2 cellular contexts compared by ENCODE assay signal in the genomic region with DNA sequence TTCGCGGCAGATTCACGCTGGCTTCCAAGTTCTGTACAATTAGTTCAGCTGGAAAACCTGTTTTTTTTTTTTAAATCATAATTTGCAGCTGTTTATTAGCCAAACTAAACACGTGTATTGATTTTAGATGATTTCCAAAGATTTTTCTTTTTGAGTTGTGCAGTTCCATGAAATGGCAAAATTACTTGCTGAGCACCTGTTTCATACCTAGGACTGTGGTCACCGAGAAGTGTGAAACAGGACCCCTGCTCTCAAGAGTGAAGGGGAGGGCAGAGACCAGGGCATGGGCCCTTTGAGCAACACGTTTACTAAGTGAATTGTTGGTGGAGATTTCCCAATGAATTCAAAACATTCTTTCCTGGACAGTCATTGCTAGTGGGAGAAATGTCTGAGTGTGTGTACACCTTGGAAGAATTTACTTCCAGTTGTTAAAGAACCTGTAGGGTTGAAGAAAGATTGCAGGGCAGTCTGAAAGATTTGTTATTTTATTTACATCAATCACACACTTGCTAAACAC.
A peak's percentile ranks its signal among the peaks of the same experiment; 100 is the strongest.
TF ChIP-seq lines count a peak whose summit lies in the region.

No MANE protein-coding gene starts in this region.

TF ChIP-seq in IMR-90, 13 proteins besides CTCF, POLR2A, EP300 and RAD21:
- TF ChIP-seq MAZ (IDR thresholded peaks at IDR 0.05; ENCODE audit: borderline replicate concordance, low read depth, low read length), result 0 out of 2 replicates have a peak, but pooled peaks have one; percentile 9
- peak; percentile 89 for TF ChIP-seq CEBPB (IDR thresholded peaks at IDR 0.05; ENCODE audit: low read depth, low read length)
- TF ChIP-seq NFE2L2 (IDR thresholded peaks at IDR 0.05; ENCODE audit: low read depth, low read length), result no peak
- peak; percentile 40; the same call in 1 of the 2 replicates for TF ChIP-seq MXI1 (IDR thresholded peaks at IDR 0.05; ENCODE audit: borderline replicate concordance, low read depth, low read length)
- no peak for TF ChIP-seq SMC3 (IDR thresholded peaks at IDR 0.05; ENCODE audit: low read depth, low read length)
- TF ChIP-seq FOS (IDR thresholded peaks at IDR 0.05; ENCODE audit: low read depth, low read length), result 0 out of 2 replicates have a peak, but pooled peaks have one; percentile 3
TF ChIP-seq in IMR-90: peak in this region for 4.

TF ChIP-seq in GM12891, 5 proteins besides CTCF, POLR2A, EP300 and RAD21:
- TF ChIP-seq TAF1 (IDR thresholded peaks at IDR 0.05; ENCODE audit: low read depth, low read length), result no peak
- TF ChIP-seq POLR2AphosphoS5 (IDR thresholded peaks at IDR 0.05; ENCODE audit: low read depth, low read length), result no peak
- TF ChIP-seq SPI1 (IDR thresholded peaks at IDR 0.05; ENCODE audit: low read depth, low read length), result no peak
- no peak for TF ChIP-seq PAX5 (IDR thresholded peaks at IDR 0.05; ENCODE audit: insufficient read depth, low read length, severe bottlenecking)
- TF ChIP-seq POU2F2 (IDR thresholded peaks at IDR 0.05; ENCODE audit: low read depth, low read length), result no peak
